ENCODE assay signal across 16 cellular contexts in the genomic region with DNA sequence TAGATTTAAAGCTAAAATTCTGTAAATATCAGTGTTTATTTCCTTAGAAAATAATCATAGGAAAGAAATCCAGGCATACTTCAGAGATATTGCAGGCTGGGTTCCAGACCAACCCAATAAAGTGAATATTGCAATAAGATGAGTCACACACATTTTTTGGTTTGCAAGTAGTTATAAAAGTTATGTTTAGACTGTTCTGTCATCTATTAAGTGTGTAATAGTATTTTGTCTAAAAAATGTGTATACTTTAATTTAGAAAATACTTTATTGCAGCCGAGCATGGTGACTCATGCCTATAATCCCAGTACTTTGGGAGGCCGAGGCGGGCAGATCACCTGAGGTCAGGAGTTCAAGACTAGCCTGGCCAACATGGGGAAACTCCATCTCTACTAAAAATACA. TPM values are rescaled to one million over a fixed set of nuclear protein-coding genes. Genes with fewer than 3 reads are reported as not detected.
DNase-seq lines count a peak whose midpoint lies in the region; ATAC-seq and TF ChIP-seq lines count a peak whose summit lies in the region.
"Had no signal": no experiment of that assay in that cellular context is flagged by ENCODE, and none has a peak within 500 bp of the region (broad histone marks: within the 10 kb centered on the region; RNA-seq: fewer than 3 reads in every experiment).

No MANE protein-coding gene starts in this region.

- no peaks in the 10 kb centered on the region for H3K27me3 Mint-ChIP-seq in mesothelial cell of epicardium (ENCODE audit: low read depth)
- H3K27me3 Mint-ChIP-seq: stimulated activated naive B cell treated with anti-CD40 and anti-IgM and Interleukin-4, amounts not matched to agents 10 μg/mL and 1 μg/mL and 100 μg/mL, for 72 hours; T-helper 17 cell had no signal

- H3K4me3 ChIP-seq in HEK293 (ENCODE audit: low read depth, low read length) = no peak overlapping the region
- no peak overlapping the region for H3K4me3 ChIP-seq in gastroesophageal sphincter
- H3K4me3 ChIP-seq in tibial artery = no peak overlapping the region

- H3K4me1 ChIP-seq in HEK293 (ENCODE audit: control insufficient read depth, insufficient read depth, low read length) (no peaks in the 10 kb centered on the region), gastroesophageal sphincter (peaks cover 9 to 66% (median 17%) of the 10 kb centered on the region in 3 donors), tibial artery (peaks cover 0 to 62% (median 19%) of the 10 kb centered on the region in 4 donors)

- DNase-seq in amniotic epithelial cell (ENCODE audit: low read depth) (peak; percentile 91), tibial artery (no peak), mesothelial cell of epicardium (ENCODE audit: low spot score in 2 of 2, unreplicated experiment in 2 of 2) (no peak), NCI-H510A (lab: John Stamatoyannopoulos, UW) (no peak)
- DNase-seq: DMS 273 treated with DMSO at 0.1 percent for 48 hours; erythroblast; left cardiac atrium; NCI-H1930; stimulated activated CD4-positive, alpha-beta T cell treated with anti-CD3 and anti-CD28 coated beads, Interleukin-1b, Interleukin-23, amount 100 ng/mL, for 48 hours; stimulated activated naive B cell treated with anti-CD40 and anti-IgM and Interleukin-4, amounts not matched to agents 10 μg/mL and 1 μg/mL and 100 μg/mL, for 72 hours; T-helper 17 cell had no signal

- H3K27ac ChIP-seq in HEK293 (ENCODE audit: extremely low read depth, low read depth, low read length) (no peak overlapping the region), gastroesophageal sphincter (peak overlapping the region in 2 of 4 donors; percentile 50 to 64), tibial artery (peak overlapping the region; percentile 26 to 63)
- H3K27ac ChIP-seq: neutrophil had no signal

- no peaks in the 10 kb centered on the region for H3K9me3 Mint-ChIP-seq in mesothelial cell of epicardium
- H3K9me3 Mint-ChIP-seq: stimulated activated naive B cell treated with anti-CD40 and anti-IgM and Interleukin-4, amounts not matched to agents 10 μg/mL and 1 μg/mL and 100 μg/mL, for 72 hours had no signal

- no peak overlapping the region for H3K4me3 Mint-ChIP-seq in mesothelial cell of epicardium
- H3K4me3 Mint-ChIP-seq: stimulated activated naive B cell treated with anti-CD40 and anti-IgM and Interleukin-4, amounts not matched to agents 10 μg/mL and 1 μg/mL and 100 μg/mL, for 72 hours; T-helper 17 cell had no signal

- intact Hi-C loops in tibial artery (cut with DNase I; ENCODE audit: low total_unique reads) = no loop called here

- CTCF ChIA-PET in HEK293 (lab: Yijun Ruan, JAX) = interaction anchor here (0.6 kb wide), 1 partner anchor 117 kb away, joined by 3 read pairs; no protein-coding TSS in a partner anchor

- no peak for TF ChIP-seq POLR2A in gastroesophageal sphincter (IDR thresholded peaks at IDR 0.05)

- H3K4me1 Mint-ChIP-seq in mesothelial cell of epicardium = peaks cover 3% of the 10 kb centered on the region

- H3K36me3 Mint-ChIP-seq in mesothelial cell of epicardium = no peaks in the 10 kb centered on the region

- ATAC-seq in gastroesophageal sphincter = peak; percentile 81
- no peak for ATAC-seq in HG02610 (IDR thresholded peaks at IDR 0.05; ENCODE audit: unreplicated experiment)
- no peak for ATAC-seq in HG02852 (IDR thresholded peaks at IDR 0.05; ENCODE audit: unreplicated experiment)
- ATAC-seq: stimulated activated naive B cell treated with anti-CD40 and anti-IgM and Interleukin-4, amounts not matched to agents 10 μg/mL and 1 μg/mL and 100 μg/mL, for 72 hours; T-helper 17 cell had no signal

- POLR2A ChIA-PET in HEK293 (lab: Yijun Ruan, JAX) = interaction anchor here (0.8 kb wide), 1 partner anchor 637 kb away, joined by 4 read pairs; the partner anchor contains the start of gene JAK2

- H3K9me3 ChIP-seq in HEK293 (ENCODE audit: control insufficient read depth, insufficient read depth, low read depth, low read length) (no peaks in the 10 kb centered on the region), gastroesophageal sphincter (no peaks in the 10 kb centered on the region), tibial artery (no peaks in the 10 kb centered on the region)
- H3K9me3 ChIP-seq: neutrophil had no signal

- no peak for TF ChIP-seq EP300 in gastroesophageal sphincter (IDR thresholded peaks at IDR 0.05)

- H3K27me3 ChIP-seq in gastroesophageal sphincter = no peaks in the 10 kb centered on the region
- no peaks in the 10 kb centered on the region for H3K27me3 ChIP-seq in tibial artery
- H3K27me3 ChIP-seq: neutrophil had no signal

- H3K27ac Mint-ChIP-seq in mesothelial cell of epicardium = no peak overlapping the region
- H3K27ac Mint-ChIP-seq: T-helper 17 cell had no signal

- H3K36me3 ChIP-seq in HEK293 (ENCODE audit: control insufficient read depth in 2 of 2, insufficient read depth in 1 of 2, low read length in 2 of 2) (no peaks in the 10 kb centered on the region; a peak in 1 of 3 replicates), gastroesophageal sphincter (peaks cover 0 to 3% of the 10 kb centered on the region in 2 donors), tibial artery (no peaks in the 10 kb centered on the region)
- H3K36me3 ChIP-seq: neutrophil had no signal

- TF ChIP-seq CTCF in HEK293 (tag by site-specific recombination; IDR thresholded peaks at IDR 0.05) (no peak), gastroesophageal sphincter (IDR thresholded peaks at IDR 0.05) (no peak), tibial artery (IDR thresholded peaks at IDR 0.05) (no peak), mesothelial cell of epicardium (IDR thresholded peaks at IDR 0.05; ENCODE audit: unreplicated experiment) (no peak)

- 20 to 36% methylated on average over 2 to 3 of the region's 3 CpGs for WGBS in gastroesophageal sphincter (ENCODE audit: low coverage in 1 of 2), 2 donors

TF ChIP-seq in HEK293, 187 proteins besides CTCF, POLR2A, EP300 and RAD21:
- TF ChIP-seq, protein P1, sequence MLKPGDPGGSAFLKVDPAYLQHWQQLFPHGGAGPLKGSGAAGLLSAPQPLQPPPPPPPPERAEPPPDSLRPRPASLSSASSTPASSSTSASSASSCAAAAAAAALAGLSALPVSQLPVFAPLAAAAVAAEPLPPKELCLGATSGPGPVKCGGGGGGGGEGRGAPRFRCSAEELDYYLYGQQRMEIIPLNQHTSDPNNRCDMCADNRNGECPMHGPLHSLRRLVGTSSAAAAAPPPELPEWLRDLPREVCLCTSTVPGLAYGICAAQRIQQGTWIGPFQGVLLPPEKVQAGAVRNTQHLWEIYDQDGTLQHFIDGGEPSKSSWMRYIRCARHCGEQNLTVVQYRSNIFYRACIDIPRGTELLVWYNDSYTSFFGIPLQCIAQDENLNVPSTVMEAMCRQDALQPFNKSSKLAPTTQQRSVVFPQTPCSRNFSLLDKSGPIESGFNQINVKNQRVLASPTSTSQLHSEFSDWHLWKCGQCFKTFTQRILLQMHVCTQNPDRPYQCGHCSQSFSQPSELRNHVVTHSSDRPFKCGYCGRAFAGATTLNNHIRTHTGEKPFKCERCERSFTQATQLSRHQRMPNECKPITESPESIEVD (tag by site-specific recombination; IDR thresholded peaks at IDR 0.05) = peak; percentile 53
- no peak for TF ChIP-seq ZNF610 (tag by site-specific recombination; IDR thresholded peaks at IDR 0.05; ENCODE audit: borderline replicate concordance)
- peak; percentile 39; the same call in 1 of the 2 replicates for TF ChIP-seq ZNF664 (tag by site-specific recombination; IDR thresholded peaks at IDR 0.05)

RNA-seq across cellular contexts. Expression of gene RIC1, which starts 6.9 kb away (rescaled TPM):
- 10 to 100 TPM; 39.2 to 60.5 (median 47.2) TPM for total RNA-seq in gastroesophageal sphincter
- 36.4 to 39.2 TPM (median 37.5 TPM) in 3 replicates for total RNA-seq in mesothelial cell of epicardium
